ENCODE assay signal across 21 cellular contexts in genomic region chr7:116713918-116714317, GRCh38. TPM values are rescaled to one million over a fixed set of nuclear protein-coding genes. Genes with fewer than 3 reads are reported as not detected.
DNase-seq lines count a peak whose midpoint lies in the region; ATAC-seq and TF ChIP-seq lines count a peak whose summit lies in the region.
"Had no signal": no experiment of that assay in that cellular context is flagged by ENCODE, and none has a peak within 500 bp of the region (broad histone marks: within the 10 kb centered on the region; RNA-seq: fewer than 3 reads in every experiment).

No MANE protein-coding gene starts in this region.

- no peaks in the 10 kb centered on the region for H3K9me3 Mint-ChIP-seq in WTC11
- H3K9me3 Mint-ChIP-seq: activated CD4-positive, alpha-beta memory T cell treated with anti-CD3 and anti-CD28 coated beads for 36 hours; activated T-cell treated with anti-CD3 and anti-CD28 coated beads, Interleukin-2, amount 50 U/mL, for 24 hours; memory B cell; stimulated activated naive CD8-positive, alpha-beta T cell treated with anti-CD3 and anti-CD28 coated beads, Interleukin-15, amount 100 ng/mL, for 72 hours had no signal

- H3K27ac Mint-ChIP-seq in WTC11 = no peak overlapping the region
- H3K27ac Mint-ChIP-seq: activated CD4-positive, alpha-beta memory T cell treated with anti-CD3 and anti-CD28 coated beads for 36 hours; activated T-cell treated with anti-CD3 and anti-CD28 coated beads, Interleukin-2, amount 50 U/mL, for 24 hours; endodermal cell; memory B cell; nephron progenitor cell; stimulated activated naive CD8-positive, alpha-beta T cell treated with anti-CD3 and anti-CD28 coated beads, Interleukin-15, amount 100 ng/mL, for 72 hours had no signal

- H2AFZ ChIP-seq in Karpas-422 (ENCODE audit: low read length) = no peak overlapping the region
- no peak overlapping the region for H2AFZ ChIP-seq in mesenchymal stem cell (ENCODE audit: low read depth, low read length)
- H2AFZ ChIP-seq: PC-9 had no signal

- intact Hi-C loops in left colon (cut with DNase I, micrococcal nuclease) = no loop called here

- H3K27me3 ChIP-seq in Karpas-422 (ENCODE audit: low read length) = no peaks in the 10 kb centered on the region
- H3K27me3 ChIP-seq in brain microvascular endothelial cell (replicated peaks) = no peaks in the 10 kb centered on the region
- H3K27me3 ChIP-seq in mesenchymal stem cell (ENCODE audit: control insufficient read depth in 1 of 2, insufficient read depth in 1 of 2, low read length in 2 of 2) = no peaks in the 10 kb centered on the region

- POLR2A ChIA-PET in WTC11 (lab: Charles Lee) = interaction anchor here (0.7 kb wide), 1 partner anchor 39 kb away, joined by 5 read pairs; no protein-coding TSS in a partner anchor

- TF ChIP-seq CTCF in AG10803 (conservative IDR thresholded peaks at IDR 0.05; ENCODE audit: low read length) = no peak
- no peak for TF ChIP-seq CTCF in brain microvascular endothelial cell (IDR thresholded peaks at IDR 0.05; ENCODE audit: low read depth, low read length, missing control alignments)
- TF ChIP-seq CTCF in WTC11 (IDR thresholded peaks at IDR 0.05) = no peak

- H2BK120ac ChIP-seq in mesenchymal stem cell (ENCODE audit: low read depth, low read length) = no peak overlapping the region

- peaks cover 14% of the 10 kb centered on the region for H3K4me1 Mint-ChIP-seq in WTC11
- H3K4me1 Mint-ChIP-seq: memory B cell; stimulated activated naive CD8-positive, alpha-beta T cell treated with anti-CD3 and anti-CD28 coated beads, Interleukin-15, amount 100 ng/mL, for 72 hours had no signal

- H3K4me2 ChIP-seq in Karpas-422 (ENCODE audit: low read depth, low read length, poor library complexity, severe bottlenecking) (no peak overlapping the region), mesenchymal stem cell (ENCODE audit: low read length, poor library complexity, severe bottlenecking) (peak overlapping the region; percentile 25)
- H3K4me2 ChIP-seq: PC-9 had no signal

- no peak overlapping the region for H4K91ac ChIP-seq in mesenchymal stem cell (ENCODE audit: low read length)

- H3K27me3 Mint-ChIP-seq in WTC11 (ENCODE audit: low read depth) = no peaks in the 10 kb centered on the region; the same call in 1 of the 2 replicates

- no peak overlapping the region for H2AK5ac ChIP-seq in mesenchymal stem cell (ENCODE audit: low read length, severe bottlenecking)

- no peak overlapping the region for H2BK15ac ChIP-seq in mesenchymal stem cell (ENCODE audit: low read depth, poor library complexity, severe bottlenecking)

- H3K36me3 Mint-ChIP-seq in WTC11 = no peaks in the 10 kb centered on the region
- H3K36me3 Mint-ChIP-seq: activated CD4-positive, alpha-beta memory T cell treated with anti-CD3 and anti-CD28 coated beads for 36 hours; memory B cell had no signal

- no peak overlapping the region for H3K4ac ChIP-seq in mesenchymal stem cell (ENCODE audit: low read depth in 1 of 2, low read length in 2 of 2)

- no peak overlapping the region for H3K14ac ChIP-seq in mesenchymal stem cell (ENCODE audit: low read length in 2 of 2)

- no peak overlapping the region for H2BK5ac ChIP-seq in mesenchymal stem cell (ENCODE audit: low read depth, low read length, poor library complexity, severe bottlenecking)

- H3K79me2 ChIP-seq in Karpas-422 (ENCODE audit: low read length) = peaks cover 91% of the 10 kb centered on the region

- no peak overlapping the region for H3K23ac ChIP-seq in mesenchymal stem cell (ENCODE audit: low read length in 2 of 2)

- no peak overlapping the region for H3K18ac ChIP-seq in mesenchymal stem cell (ENCODE audit: low read depth in 1 of 2, low read length in 2 of 2)

- peaks cover 63% of the 10 kb centered on the region for H3K36me3 ChIP-seq in Karpas-422 (ENCODE audit: insufficient read depth, low read length)
- H3K36me3 ChIP-seq in brain microvascular endothelial cell (replicated peaks) = no peaks in the 10 kb centered on the region
- H3K36me3 ChIP-seq in mesenchymal stem cell (ENCODE audit: control insufficient read depth in 1 of 2, insufficient read depth in 2 of 2, low read depth in 1 of 2, low read length in 2 of 2) = peaks cover 0 to 3% of the 10 kb centered on the region in 2 experiments
- H3K36me3 ChIP-seq: HAP-1 had no signal

- H3K27ac ChIP-seq in Karpas-422 (ENCODE audit: low read length) (peak overlapping the region; percentile 46), brain microvascular endothelial cell (no peak overlapping the region), mesenchymal stem cell (ENCODE audit: low read length, poor library complexity, severe bottlenecking) (peak overlapping the region; percentile 6)
- H3K27ac ChIP-seq: PC-9 had no signal

- CTCF ChIA-PET in WTC11 (lab: Charles Lee) = no interaction called here

- H3K9me3 ChIP-seq in Karpas-422 (ENCODE audit: low read length) (peaks cover 4% of the 10 kb centered on the region; the same call in 1 of the 2 replicates), mesenchymal stem cell (ENCODE audit: control insufficient read depth, low read length) (no peaks in the 10 kb centered on the region)
- H3K9me3 ChIP-seq: HAP-1 had no signal

- no peak overlapping the region for H3K4me3 ChIP-seq in AG10803 (ENCODE audit: low read length)
- H3K4me3 ChIP-seq in Karpas-422 (ENCODE audit: low read length) = no peak overlapping the region
- H3K4me3 ChIP-seq in brain microvascular endothelial cell (ENCODE audit: low read depth, low read length) = no peak overlapping the region
- H3K4me3 ChIP-seq in mesenchymal stem cell (ENCODE audit: insufficient read depth in 1 of 2, low read depth in 1 of 2, low read length in 2 of 2) = no peak overlapping the region
- H3K4me3 ChIP-seq: HAP-1, PC-9 had no signal

- DNase-seq in AG10803 (ENCODE audit: low read depth) (peak; percentile 73), Karpas-422 (no peak), brain microvascular endothelial cell (peak; percentile 14), mesenchymal stem cell (no peak), UCSD-AML1 (lab: John Stamatoyannopoulos, UW; ENCODE audit: unreplicated experiment) (no peak), left colon (no peak), COLO668 (lab: John Stamatoyannopoulos, UW; ENCODE audit: unreplicated experiment) (no peak), WTC11 (ENCODE audit: low spot score) (no peak)
- DNase-seq: activated CD4-positive, alpha-beta memory T cell treated with anti-CD3 and anti-CD28 coated beads for 36 hours; activated T-cell treated with anti-CD3 and anti-CD28 coated beads, Interleukin-2, amount 50 U/mL, for 24 hours; cerebellar nuclear complex; endodermal cell; glutamatergic neuron; MV-4-11; NCI-H2081 treated with DMSO at 0.1 percent for 48 hours; NCI-H526 treated with DMSO at 0.1 percent for 48 hours; nephron progenitor cell; PC-9; stimulated activated naive CD8-positive, alpha-beta T cell treated with anti-CD3 and anti-CD28 coated beads, Interleukin-15, amount 100 ng/mL, for 72 hours had no signal

- H3K4me3 Mint-ChIP-seq in WTC11 = no peak overlapping the region
- H3K4me3 Mint-ChIP-seq: activated CD4-positive, alpha-beta memory T cell treated with anti-CD3 and anti-CD28 coated beads for 36 hours; activated T-cell treated with anti-CD3 and anti-CD28 coated beads, Interleukin-2, amount 50 U/mL, for 24 hours; endodermal cell; memory B cell; nephron progenitor cell; stimulated activated naive CD8-positive, alpha-beta T cell treated with anti-CD3 and anti-CD28 coated beads, Interleukin-15, amount 100 ng/mL, for 72 hours had no signal

- no peaks in the 10 kb centered on the region for H3K79me1 ChIP-seq in mesenchymal stem cell (replicated peaks; ENCODE audit: low read length, poor library complexity, severe bottlenecking)

- H4K8ac ChIP-seq in mesenchymal stem cell (ENCODE audit: low read length) = no peak overlapping the region

- no peak overlapping the region for H2BK12ac ChIP-seq in mesenchymal stem cell (ENCODE audit: low read length in 2 of 2)

- peaks cover 30% of the 10 kb centered on the region for H3K4me1 ChIP-seq in Karpas-422 (ENCODE audit: low read length)
- peaks cover 7% of the 10 kb centered on the region for H3K4me1 ChIP-seq in mesenchymal stem cell (ENCODE audit: control insufficient read depth, insufficient read depth, low read depth, low read length)

- no peaks in the 10 kb centered on the region for H3K9me2 ChIP-seq in Karpas-422 (replicated peaks; ENCODE audit: insufficient read depth, low read length)

- in situ Hi-C loops in brain microvascular endothelial cell (cut with HindIII; ENCODE audit: low pct_ligation_motif_present, low sequenced_read_pairs) = no loop called here

- ATAC-seq in left colon (no peak), WTC11 (no peak)
- ATAC-seq: stimulated activated naive CD8-positive, alpha-beta T cell treated with anti-CD3 and anti-CD28 coated beads, Interleukin-15, amount 100 ng/mL, for 72 hours had no signal

- H3K9ac ChIP-seq in Karpas-422 (ENCODE audit: low read length) = no peak overlapping the region
- no peak overlapping the region for H3K9ac ChIP-seq in mesenchymal stem cell (ENCODE audit: low read length)

- H4K20me1 ChIP-seq in Karpas-422 (ENCODE audit: insufficient read depth, low read depth, low read length) = no peaks in the 10 kb centered on the region

TF ChIP-seq in WTC11, 78 proteins besides CTCF, POLR2A, EP300 and RAD21 (continues in another document):
- TF ChIP-seq MXD4 (CRISPR knock-in tag; IDR thresholded peaks at IDR 0.05; ENCODE audit: borderline replicate concordance) (no peak), ZNF138 (CRISPR knock-in tag; conservative IDR thresholded peaks at IDR 0.05) (no peak), ATF3 (CRISPR knock-in tag; conservative IDR thresholded peaks at IDR 0.05) (no peak), CBFB (CRISPR knock-in tag; IDR thresholded peaks at IDR 0.05; ENCODE audit: low read depth) (no peak), ZBTB21 (CRISPR knock-in tag; IDR thresholded peaks at IDR 0.05; ENCODE audit: borderline replicate concordance) (no peak), IRF2 (CRISPR knock-in tag; IDR thresholded peaks at IDR 0.05; ENCODE audit: borderline replicate concordance, low read depth) (no peak), SMAD4 (CRISPR knock-in tag; IDR thresholded peaks at IDR 0.05) (no peak)

RNA-seq across cellular contexts. Expression of gene MET, which starts 41.9 kb away (rescaled TPM):
- total RNA-seq in Karpas-422 (2014; rRNA removed; shearing (Covaris generic); ENCODE audit: low replicate concordance) = 118 and 158 TPM in 2 replicates
- polyA plus RNA-seq in mesenchymal stem cell (2013, experiment 1 of 2) = 0.19 TPM
- polyA plus RNA-seq in mesenchymal stem cell (2013, experiment 2 of 2) = 0.38 TPM
- 10 to 100 TPM; 41.2 TPM for total RNA-seq in left colon
- 9.4 to 12.8 TPM (median 11.6 TPM) in 3 replicates for total RNA-seq in WTC11 (2021)

Comparison
In these comparisons a context has a peak if more than half of its experiments do, and no peak if none do; other contexts are left out.
1. DNase-seq: peak in AG10803 (single experiment) and brain microvascular endothelial cell (single experiment); none in Karpas-422 (single experiment), mesenchymal stem cell (single experiment), UCSD-AML1 (single experiment), left colon (0 of 2), COLO668 (single experiment) and WTC11 (single experiment).